ENCODE assay signal across 14 cellular contexts in the genomic region with DNA sequence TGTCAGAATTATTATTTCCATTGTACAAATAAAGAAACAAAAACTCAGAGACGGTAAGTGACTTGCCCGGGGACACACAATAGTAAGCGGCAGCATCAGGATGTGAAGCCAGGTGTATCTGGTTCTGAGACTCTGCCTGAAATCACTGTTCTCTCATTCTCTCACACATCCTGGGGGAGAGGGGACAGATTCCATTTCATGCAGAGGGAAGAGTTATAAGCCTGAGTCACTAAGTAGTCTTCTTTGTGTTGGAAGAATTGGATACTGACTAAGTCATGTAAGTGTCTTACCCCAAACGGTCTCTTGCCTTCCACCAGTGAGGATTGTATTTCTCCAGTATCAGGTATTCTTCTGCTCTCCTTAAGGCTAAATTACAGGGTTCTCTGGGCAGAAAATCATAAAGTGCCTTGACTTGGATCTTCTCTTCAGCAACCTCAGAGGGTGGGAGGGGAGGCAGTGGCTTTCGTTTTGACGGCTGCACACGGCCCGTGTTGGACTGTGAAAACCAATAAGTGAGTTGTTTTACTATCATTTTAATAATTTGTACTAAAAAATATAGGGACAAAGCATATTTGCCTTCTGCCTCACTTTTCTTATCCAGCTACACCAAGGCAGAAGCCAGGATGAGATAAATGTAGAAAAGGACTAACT. TPM values are rescaled to one million over a fixed set of nuclear protein-coding genes. Genes with fewer than 3 reads are reported as not detected.
DNase-seq lines count a peak whose midpoint lies in the region; TF ChIP-seq lines count a peak whose summit lies in the region.
"Had no signal": no experiment of that assay in that cellular context is flagged by ENCODE, and none has a peak within 500 bp of the region (broad histone marks: within the 10 kb centered on the region; RNA-seq: fewer than 3 reads in every experiment).

No MANE protein-coding gene starts in this region.

- H3K27me3 ChIP-seq in parathyroid adenoma (ENCODE audit: control insufficient read depth, insufficient read depth, low read length), result no peaks in the 10 kb centered on the region
- no peaks in the 10 kb centered on the region for H3K27me3 ChIP-seq in neuronal stem cell (ENCODE audit: control insufficient read depth in 3 of 3, insufficient read depth in 3 of 3, low read depth in 1 of 3, low read length in 3 of 3)

- peaks cover 13% of the 10 kb centered on the region for H3K4me1 ChIP-seq in parathyroid adenoma
- H3K4me1 ChIP-seq in neuronal stem cell (ENCODE audit: control insufficient read depth in 2 of 2, insufficient read depth in 1 of 2, low read depth in 1 of 2, low read length in 2 of 2), result no peaks in the 10 kb centered on the region

- no peak overlapping the region for H3K23ac ChIP-seq in neuronal stem cell (ENCODE audit: low read depth, low read length, poor library complexity)

- TF ChIP-seq CTCF in RWPE1 (conservative IDR thresholded peaks at IDR 0.05; ENCODE audit: low read depth), result no peak
- no peak for TF ChIP-seq CTCF in epithelial cell of esophagus (IDR thresholded peaks at IDR 0.05; ENCODE audit: insufficient read depth, low read depth, low read length, missing control alignments)
- TF ChIP-seq CTCF in parathyroid adenoma (IDR thresholded peaks at IDR 0.05), result no peak
- TF ChIP-seq CTCF in osteocyte (IDR thresholded peaks at IDR 0.05), result no peak

- POLR2A ChIA-PET in RWPE1 (lab: Yijun Ruan, JAX; ENCODE audit: low non-redundant PET), result no interaction called here

- H3K9ac ChIP-seq in parathyroid adenoma (no peak overlapping the region), neuronal stem cell (ENCODE audit: low read depth, low read length, poor library complexity) (no peak overlapping the region)
- H3K9ac ChIP-seq: KMS-11 had no signal

- no peak overlapping the region for H4K8ac ChIP-seq in neuronal stem cell (ENCODE audit: low read depth, low read length)

- no peak overlapping the region for H3K14ac ChIP-seq in neuronal stem cell (ENCODE audit: low read length)

- no peak overlapping the region for H2BK15ac ChIP-seq in neuronal stem cell (ENCODE audit: low read length)

- H2AFZ ChIP-seq in parathyroid adenoma (peak overlapping the region; percentile 75), neuronal stem cell (ENCODE audit: low read length) (no peak overlapping the region)

- no peak overlapping the region for H2BK12ac ChIP-seq in neuronal stem cell (ENCODE audit: low read length)

- H2BK5ac ChIP-seq in neuronal stem cell (ENCODE audit: low read length), result no peak overlapping the region

- H4K91ac ChIP-seq in neuronal stem cell (ENCODE audit: low read depth, low read length, poor library complexity), result no peak overlapping the region

- H3K36me3 Mint-ChIP-seq in osteocyte (ENCODE audit: unreplicated experiment), result no peaks in the 10 kb centered on the region

- H3K4me1 Mint-ChIP-seq in osteocyte (ENCODE audit: unreplicated experiment), result peaks cover 1% of the 10 kb centered on the region

- WGBS in neuronal stem cell (ENCODE audit: extremely low coverage in 2 of 2, insufficient read length in 2 of 2, insufficient replicate concordance in 1 of 2), 2 donors, result no CpG with 5 or more reads among the region's 8 CpGs

- no peaks in the 10 kb centered on the region for H3K9me3 Mint-ChIP-seq in osteocyte (ENCODE audit: unreplicated experiment)

- H3K4me3 Mint-ChIP-seq in osteocyte (ENCODE audit: unreplicated experiment), result no peak overlapping the region

- no peaks in the 10 kb centered on the region for H3K79me2 ChIP-seq in parathyroid adenoma

- no peak overlapping the region for H2AK5ac ChIP-seq in neuronal stem cell (ENCODE audit: low read depth, low read length)

- H3K9me3 ChIP-seq in parathyroid adenoma (ENCODE audit: control insufficient read depth, low read length) (no peaks in the 10 kb centered on the region), neuronal stem cell (replicated peaks in 1 of 2; ENCODE audit: control insufficient read depth in 2 of 2, insufficient read depth in 1 of 2, low read depth in 1 of 2, low read length in 2 of 2) (no peaks in the 10 kb centered on the region)

- H3K4me3 ChIP-seq in epithelial cell of esophagus (ENCODE audit: low read length) (no peak overlapping the region), parathyroid adenoma (ENCODE audit: low read depth, low read length) (no peak overlapping the region), neuronal stem cell (ENCODE audit: low read length in 2 of 2) (no peak overlapping the region)

- no peak overlapping the region for H3K18ac ChIP-seq in neuronal stem cell (ENCODE audit: low read length)

- no peaks in the 10 kb centered on the region for H3K79me1 ChIP-seq in neuronal stem cell (ENCODE audit: low read depth, low read length)

- H3K27ac ChIP-seq in RWPE1 (no peak overlapping the region), parathyroid adenoma (peak overlapping the region; percentile 75), neuronal stem cell (replicated peaks; ENCODE audit: low read length) (no peak overlapping the region)
- H3K27ac ChIP-seq: KMS-11 had no signal

- no peak overlapping the region for H2BK120ac ChIP-seq in neuronal stem cell (ENCODE audit: low read depth, low read length)

- peaks cover 11% of the 10 kb centered on the region for H3K27me3 Mint-ChIP-seq in osteocyte (ENCODE audit: unreplicated experiment)

- H3K4me2 ChIP-seq in parathyroid adenoma (ENCODE audit: low read length) (no peak overlapping the region), neuronal stem cell (ENCODE audit: insufficient read depth, low read length, poor library complexity, severe bottlenecking) (no peak overlapping the region)
- H3K4me2 ChIP-seq: KMS-11 had no signal

- H3K36me3 ChIP-seq in parathyroid adenoma (ENCODE audit: control insufficient read depth, insufficient read depth, low read length) (no peaks in the 10 kb centered on the region), neuronal stem cell (replicated peaks in 1 of 2; ENCODE audit: control insufficient read depth in 2 of 2, insufficient read depth in 2 of 2, low read length in 2 of 2) (no peaks in the 10 kb centered on the region)

- CTCF ChIA-PET in RWPE1 (lab: Yijun Ruan, JAX), result no interaction called here

- DNase-seq in ELR (ENCODE audit: low read depth) (peak; percentile 62), RWPE1 (ENCODE audit: low spot score) (peak; percentile 16), epithelial cell of esophagus (ENCODE audit: low read depth) (peak; percentile 38), neuronal stem cell (ENCODE audit: low spot score) (no peak), COR-L47 (lab: John Stamatoyannopoulos, UW) (no peak), osteocyte (ENCODE audit: extremely low spot score, unreplicated experiment) (no peak)
- DNase-seq: activated CD8-positive, alpha-beta memory T cell treated with anti-CD3 and anti-CD28 coated beads, Interleukin-2, amount 50 U/mL, for 4 hours; caudate nucleus; DMS 273 treated with DMSO at 0.1 percent for 48 hours; left cardiac atrium; NCI-H2081 treated with DMSO at 0.1 percent for 48 hours; T-helper 9 cell had no signal

- no peak overlapping the region for H3K4ac ChIP-seq in neuronal stem cell (ENCODE audit: low read length)

- H3K27ac Mint-ChIP-seq in osteocyte (ENCODE audit: unreplicated experiment), result no peak overlapping the region

RNA-seq across cellular contexts. Expression of gene TXK, which starts 21.9 kb away (rescaled TPM):
- polyA plus RNA-seq in neuronal stem cell (2013, experiment 1 of 2), result not detected
- not detected for polyA plus RNA-seq in neuronal stem cell (2013, experiment 2 of 2)
- total RNA-seq in osteocyte, result not detected in 2 replicates

Comparison
In these comparisons a context has a peak if more than half of its experiments do, and no peak if none do; other contexts are left out.
1. DNase-seq: peak in ELR (single experiment), RWPE1 (single experiment) and epithelial cell of esophagus (single experiment); none in neuronal stem cell (single experiment), COR-L47 (single experiment) and osteocyte (single experiment).